14 cellular contexts compared by ENCODE assay signal in the genomic region with DNA sequence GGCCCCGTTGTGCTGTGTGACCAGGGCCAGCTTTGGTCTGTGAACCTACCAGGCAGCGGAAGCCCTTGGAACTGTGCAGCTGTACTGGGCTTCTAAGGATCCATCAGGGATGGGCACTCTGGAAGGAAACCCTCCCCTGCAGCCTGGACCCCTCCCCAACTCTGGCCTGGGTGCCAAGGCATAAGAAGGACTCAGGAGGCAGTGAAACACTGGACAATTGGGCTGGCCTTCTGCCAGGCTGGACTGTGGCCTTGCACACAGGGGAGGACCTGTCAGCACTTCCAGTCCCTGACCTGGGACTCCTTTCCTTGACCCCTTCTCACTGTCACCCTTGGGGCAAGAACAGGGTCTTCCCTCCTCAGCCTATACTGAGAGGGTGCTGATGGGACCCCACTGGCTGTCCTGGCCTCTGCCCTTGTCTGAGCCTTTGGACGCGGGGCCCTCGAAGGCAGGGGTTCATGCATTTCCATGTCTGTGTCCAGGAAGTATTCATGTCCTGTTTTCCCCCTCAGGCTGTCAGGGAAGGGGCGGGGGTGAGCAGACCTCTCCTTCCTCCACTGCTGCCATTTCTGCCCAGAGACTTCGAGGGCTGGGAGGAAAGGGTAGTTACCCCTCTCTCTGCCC. TPM values are rescaled to one million over a fixed set of nuclear protein-coding genes. Genes with fewer than 3 reads are reported as not detected.
DNase-seq lines count a peak whose midpoint lies in the region; FAIRE-seq and TF ChIP-seq lines count a peak whose summit lies in the region.
"Had no signal": no experiment of that assay in that cellular context is flagged by ENCODE, and none has a peak within 500 bp of the region (broad histone marks: within the 10 kb centered on the region; RNA-seq: fewer than 3 reads in every experiment).

No MANE protein-coding gene starts in this region.

- FAIRE-seq in kidney (lab: Jason Lieb, UNC): no peak
- FAIRE-seq in GM19239 (lab: Jason Lieb, UNC): no peak

- H3K4me1 ChIP-seq in adrenal gland (replicated peaks in 1 of 2): peaks cover 6 to 53% of the 10 kb centered on the region in 2 donors
- H3K4me1 ChIP-seq in kidney (ENCODE audit: control insufficient read depth in 1 of 2, insufficient read depth in 1 of 2, low read depth in 1 of 2, low read length in 2 of 2): peaks cover 3 to 16% of the 10 kb centered on the region in 2 donors
- H3K4me1 ChIP-seq in skeletal muscle tissue (ENCODE audit: control insufficient read depth in 3 of 3, insufficient read depth in 3 of 3, low read length in 3 of 3): peaks cover 76 to 88% (median 85%) of the 10 kb centered on the region in 3 donors
- H3K4me1 ChIP-seq in transverse colon: peaks cover 14 to 27% (median 23%) of the 10 kb centered on the region in 4 donors

- intact Hi-C loops in adrenal gland (cut with DNase I): no loop called here
- intact Hi-C loops in kidney (cut with DNase I): no loop called here
- intact Hi-C loops in transverse colon (cut with DNase I; ENCODE audit: low total_unique reads): no loop called here

- DNase-seq in adrenal gland (peak in 6 of 7 donors; percentile 51 to 76 (median 61)), dermis blood vessel endothelial cell (peak; percentile 41), kidney (no peak), cortex of kidney (lab: John Stamatoyannopoulos, UW) (no peak), GM19239 (ENCODE audit: insufficient read length, low spot score) (no peak), transverse colon (no peak)
- DNase-seq: ACHN; CD4-positive, CD25-positive, alpha-beta regulatory T cell; DMS53; H9; NCI-H1417 treated with DMSO at 0.1 percent for 48 hours; NCI-H2029; Peyer's patch had no signal

- H3K27ac ChIP-seq in adrenal gland (peak overlapping the region in 2 of 5 donors; percentile 67 to 91), kidney (ENCODE audit: low read depth in 2 of 2, low read length in 2 of 2) (peak overlapping the region; percentile 16 to 28), skeletal muscle tissue (ENCODE audit: low read depth, low read length) (peak overlapping the region; percentile 79), transverse colon (peak overlapping the region in 2 of 4 donors; percentile 32 to 87)

- H3K36me3 ChIP-seq in adrenal gland (replicated peaks in 1 of 2) (no peaks in the 10 kb centered on the region), kidney (ENCODE audit: control insufficient read depth in 1 of 2, insufficient read depth in 2 of 2, low read length in 2 of 2) (no peaks in the 10 kb centered on the region), skeletal muscle tissue (ENCODE audit: control insufficient read depth in 3 of 3, insufficient read depth in 3 of 3, low read length in 3 of 3) (no peaks in the 10 kb centered on the region), transverse colon (no peaks in the 10 kb centered on the region)
- H3K36me3 ChIP-seq: Peyer's patch had no signal

- WGBS in adrenal gland, 4 donors: 54 to 76% (median 73%) methylated on average over 5 to 7 of the region's 7 CpGs
- 68% methylated on average over 5 of the region's 7 CpGs; no CpG with 5 or more reads in 1 of the 2 donors for WGBS in transverse colon (ENCODE audit: low coverage in 1 of 2), 2 donors

- H3K9me3 ChIP-seq in adrenal gland (replicated peaks in 1 of 3) (no peaks in the 10 kb centered on the region), kidney (ENCODE audit: control insufficient read depth in 1 of 2, low read length in 2 of 2) (no peaks in the 10 kb centered on the region), skeletal muscle tissue (ENCODE audit: control insufficient read depth in 3 of 3, low read length in 3 of 3) (no peaks in the 10 kb centered on the region), transverse colon (no peaks in the 10 kb centered on the region)
- H3K9me3 ChIP-seq: Peyer's patch had no signal

- no peak overlapping the region for H3K4me3 ChIP-seq in adrenal gland
- H3K4me3 ChIP-seq in kidney (ENCODE audit: low read length in 2 of 2): no peak overlapping the region
- peak overlapping the region in 1 of 3 donors; percentile 22 for H3K4me3 ChIP-seq in skeletal muscle tissue (ENCODE audit: low read length in 3 of 3)
- no peak overlapping the region for H3K4me3 ChIP-seq in transverse colon
- H3K4me3 ChIP-seq: Peyer's patch had no signal

- TF ChIP-seq CTCF in adrenal gland (IDR thresholded peaks at IDR 0.05): no peak
- TF ChIP-seq CTCF in kidney (IDR thresholded peaks at IDR 0.05; ENCODE audit: borderline replicate concordance, extremely low read depth, insufficient read depth): no peak
- TF ChIP-seq CTCF in transverse colon (IDR thresholded peaks at IDR 0.05): no peak

- TF ChIP-seq POLR2A in adrenal gland (IDR thresholded peaks at IDR 0.05) (no peak), transverse colon (IDR thresholded peaks at IDR 0.05) (no peak)

- H3K9ac ChIP-seq in kidney (ENCODE audit: low read length in 2 of 2) (no peak overlapping the region), skeletal muscle tissue (ENCODE audit: low read depth in 1 of 3, low read length in 3 of 3) (peak overlapping the region in 2 of 3 donors; percentile 1 to 30)

- TF ChIP-seq EP300 in transverse colon (IDR thresholded peaks at IDR 0.05; ENCODE audit: low read depth): no peak

- H3K27me3 ChIP-seq in adrenal gland (no peaks in the 10 kb centered on the region), skeletal muscle tissue (ENCODE audit: control insufficient read depth in 3 of 3, insufficient read depth in 3 of 3, low read length in 3 of 3) (peaks cover 0 to 6% (median 0%) of the 10 kb centered on the region in 3 donors), transverse colon (peaks cover 4% of the 10 kb centered on the region)
- H3K27me3 ChIP-seq: Peyer's patch had no signal

- in situ Hi-C loops in transverse colon (cut with MboI; ENCODE audit: low pct_ligation_motif_present in 1 of 4, low pct_unique_long_range_greater_than_20kb in 1 of 4, low sequenced_read_pairs in 3 of 4): no loop called here

RNA-seq across cellular contexts. Expression of a gene that starts 39.6 kb away (rescaled TPM):
- total RNA-seq in adrenal gland (100 to 1,000 TPM in 2 of 8 donors, 10 to 100 TPM in 6; 52.3 to 226 (median 60.8) TPM), dermis blood vessel endothelial cell (351 and 380 TPM in 2 replicates), kidney (42.0 TPM), skeletal muscle tissue (12.0 TPM), transverse colon (10 to 100 TPM in 3 of 4 donors, 1 to 10 TPM in 1; 6.6 to 41.9 (median 17.1) TPM)
- polyA plus RNA-seq in adrenal gland (100 to 1,000 TPM in 1 of 3 donors, 10 to 100 TPM in 2; 70.4 to 106 (median 82.5) TPM), kidney (ENCODE audit: insufficient read depth, low read depth, low replicate concordance) (12.6 TPM)
- polyA plus RNA-seq: CD4-positive, CD25-positive, alpha-beta regulatory T cell had no signal

Comparison
In these comparisons a context has a peak if more than half of its experiments do, and no peak if none do; other contexts are left out.
1. DNase-seq: peak in adrenal gland (6 of 7) and dermis blood vessel endothelial cell (single experiment); none in kidney (single experiment), cortex of kidney (single experiment), GM19239 (single experiment) and transverse colon (single experiment).
2. H3K9ac ChIP-seq: peak in skeletal muscle tissue (2 of 3); none in kidney (0 of 2).